ENCODE assay signal across 11 cellular contexts in the genomic region with DNA sequence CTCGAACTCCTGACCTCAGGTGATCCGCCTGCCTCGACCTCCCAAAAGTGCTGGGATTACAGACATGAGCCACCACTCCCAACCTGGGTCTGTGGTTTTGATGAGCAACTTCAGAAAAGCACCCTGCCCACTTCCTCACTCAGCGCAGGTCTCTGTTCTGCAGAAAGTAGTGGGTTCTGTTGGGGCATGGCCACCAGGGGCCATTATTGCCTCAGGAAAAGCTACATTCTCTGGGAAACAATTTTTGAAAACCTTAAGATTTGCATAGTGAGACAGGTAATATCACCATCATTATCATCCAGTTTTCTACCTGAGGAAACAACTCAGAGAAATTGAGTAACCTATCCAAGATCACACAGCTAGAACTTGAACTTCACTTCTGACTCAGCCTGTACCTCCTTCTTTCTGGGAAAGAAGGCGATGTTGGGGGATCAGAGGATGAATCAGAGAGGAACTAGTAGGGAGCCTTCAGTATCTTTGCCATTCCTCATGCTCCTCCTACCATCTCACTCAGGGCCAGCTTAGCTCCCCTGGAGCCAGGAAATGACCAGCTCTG. TPM values are rescaled to one million over a fixed set of nuclear protein-coding genes. Genes with fewer than 3 reads are reported as not detected.
A peak's percentile ranks its signal among the peaks of the same experiment; 100 is the strongest.
DNase-seq lines count a peak whose midpoint lies in the region; ATAC-seq, FAIRE-seq and TF ChIP-seq lines count a peak whose summit lies in the region.
"Had no signal": no experiment of that assay in that cellular context is flagged by ENCODE, and none has a peak within 500 bp of the region (broad histone marks: within the 10 kb centered on the region; RNA-seq: fewer than 3 reads in every experiment).

No MANE protein-coding gene starts in this region.

- FAIRE-seq in GM12878 (lab: Jason Lieb, UNC) (peak; percentile 44), frontal cortex (lab: Jason Lieb, UNC) (no peak)

- SMC1A ChIA-PET in GM12878 (lab: Charles Lee; ENCODE audit: uncharacterized antibody, unreplicated experiment): interaction anchor here (1.0 to 3.1 kb wide), 9 partner anchors 14 to 206 kb away, joined by 3 to 13 read pairs (median 4); no protein-coding TSS in a partner anchor

- intact Hi-C loops in activated naive CD4-positive, alpha-beta T cell treated with anti-CD3 and anti-CD28 coated beads for 36 hours (cut with micrococcal nuclease): no loop called here
- intact Hi-C loops in GM12878 (cut with micrococcal nuclease; ENCODE audit: unreplicated experiment): no loop called here
- intact Hi-C loops in lower lobe of right lung (cut with DNase I): no loop called here

- no peaks in the 10 kb centered on the region for H3K79me2 ChIP-seq in GM12878 (ENCODE audit: control insufficient read depth, insufficient read depth, low read length)

- H3K27me3 Mint-ChIP-seq in activated naive CD4-positive, alpha-beta T cell treated with anti-CD3 and anti-CD28 coated beads for 36 hours (ENCODE audit: low read depth): peaks cover 26% of the 10 kb centered on the region

- DNase-seq in activated naive CD4-positive, alpha-beta T cell treated with anti-CD3 and anti-CD28 coated beads for 36 hours: peak; percentile 64
- no peak for DNase-seq in activated naive CD4-positive, alpha-beta T cell (lab: John Stamatoyannopoulos, UW)
- DNase-seq in NB4 (ENCODE audit: low read depth): peak; percentile 46
- DNase-seq in GM12878 (ENCODE audit: low read depth, low spot score): no peak
- peak; percentile 57 for DNase-seq in stimulated activated CD8-positive, alpha-beta memory T cell treated with anti-CD3 and anti-CD28 coated beads, Interleukin-4, amount 100 ng/mL, for 48 hours
- DNase-seq in frontal cortex (ENCODE audit: low spot score in 2 of 2): no peak
- DNase-seq in lower lobe of right lung: no peak
- DNase-seq: NCI-H1930, psoas muscle had no signal

- H3K36me3 Mint-ChIP-seq in activated naive CD4-positive, alpha-beta T cell treated with anti-CD3 and anti-CD28 coated beads for 36 hours (ENCODE audit: low read depth): no peaks in the 10 kb centered on the region

- H3K4me3 Mint-ChIP-seq in activated naive CD4-positive, alpha-beta T cell treated with anti-CD3 and anti-CD28 coated beads for 36 hours: no peak overlapping the region

- WGBS in GM12878 (ENCODE audit: insufficient coverage, insufficient replicate concordance, low lambda C conversion rate, missing lambda C conversion rate): 0% methylated on average over 5 of the region's 5 CpGs

- H3K4me3 ChIP-seq in NB4 (ENCODE audit: low read depth, low read length): no peak overlapping the region
- H3K4me3 ChIP-seq in GM12878: no peak overlapping the region
- no peak overlapping the region for H3K4me3 ChIP-seq in lower lobe of right lung
- H3K4me3 ChIP-seq: psoas muscle had no signal

- H3K27me3 ChIP-seq in GM12878 (replicated peaks in 1 of 2; ENCODE audit: control insufficient read depth in 2 of 2, insufficient read depth in 2 of 2, low read length in 1 of 2) (peaks cover 0 to 3% of the 10 kb centered on the region in 2 experiments; a peak in 3 of 4 replicates), lower lobe of right lung (ENCODE audit: low read depth) (peaks cover 51% of the 10 kb centered on the region)

- no peak overlapping the region for H2AFZ ChIP-seq in GM12878 (ENCODE audit: control insufficient read depth, low read depth, low read length)

- no peak overlapping the region for H3K9ac ChIP-seq in GM12878 (ENCODE audit: control insufficient read depth, insufficient read depth, low read length)

- H3K4me1 Mint-ChIP-seq in activated naive CD4-positive, alpha-beta T cell treated with anti-CD3 and anti-CD28 coated beads for 36 hours (ENCODE audit: low read depth): peaks cover 16% of the 10 kb centered on the region

- H3K9me3 ChIP-seq in GM12878 (replicated peaks; ENCODE audit: control insufficient read depth, insufficient read depth, low read length): no peaks in the 10 kb centered on the region
- H3K9me3 ChIP-seq in lower lobe of right lung: no peaks in the 10 kb centered on the region
- H3K9me3 ChIP-seq: psoas muscle had no signal

- POLR2A ChIA-PET in GM12878 (lab: Charles Lee): interaction anchor here (0.5 kb wide), 1 partner anchor 187 kb away, joined by 5 read pairs; no protein-coding TSS in a partner anchor

- TF ChIP-seq RAD21 in GM12878 (IDR thresholded peaks at IDR 0.05; ENCODE audit: insufficient read depth, low read depth, low read length): peak; percentile 23; the same call in 1 of the 2 replicates

- CTCF ChIA-PET in activated naive CD4-positive, alpha-beta T cell treated with anti-CD3 and anti-CD28 coated beads for 36 hours (lab: Charles Lee): interaction anchor here (0.7 to 12.2 kb wide), 12 partner anchors 10 to 208 kb away, joined by 3 to 123 read pairs (median 4); partner anchors contain the start of gene CRABP2
- CTCF ChIA-PET in GM12878 (lab: Yijun Ruan, JAX): interaction anchor here (0.8 to 12.9 kb wide), 13 partner anchors 19 to 206 kb away, joined by 3 to 433 read pairs (median 5); partner anchors contain the start of genes CRABP2, ISG20L2, METTL25B and NTRK1

- H4K20me1 ChIP-seq in GM12878 (ENCODE audit: control insufficient read depth, insufficient read depth): no peaks in the 10 kb centered on the region

- TF ChIP-seq POLR2A in NB4 (IDR thresholded peaks at IDR 0.05; ENCODE audit: extremely low read depth, insufficient read length) (no peak), GM12878 (IDR thresholded peaks at IDR 0.05; ENCODE audit: low read depth, low read length) (no peak)

- no TSS peak for BruUV-seq in GM12878 (replicated peaks; lab: Mats Ljungman, UMichigan)

- H3K27ac Mint-ChIP-seq in activated naive CD4-positive, alpha-beta T cell treated with anti-CD3 and anti-CD28 coated beads for 36 hours: no peak overlapping the region

- RAD21 ChIA-PET in GM12878 (lab: Charles Lee; ENCODE audit: unreplicated experiment): interaction anchor here (0.6 to 10.2 kb wide), 4 partner anchors 23 to 44 kb away, joined by 3 to 173 read pairs (median 4); partner anchors contain the start of genes ISG20L2 and METTL25B

- TF ChIP-seq EP300 in GM12878 (IDR thresholded peaks at IDR 0.05; ENCODE audit: borderline replicate concordance in 1 of 2, control insufficient read depth in 1 of 2, low read depth in 2 of 2, low read length in 2 of 2): no peak

- H3K4me1 ChIP-seq in GM12878 (ENCODE audit: control insufficient read depth, insufficient read depth, low read length): peaks cover 8% of the 10 kb centered on the region
- peaks cover 3% of the 10 kb centered on the region for H3K4me1 ChIP-seq in lower lobe of right lung

- in situ Hi-C loops in GM12878 (cut with MboI): no loop called here

- no peak overlapping the region for H3K27ac ChIP-seq in GM12878 (ENCODE audit: control insufficient read depth, insufficient read depth)
- H3K27ac ChIP-seq in lower lobe of right lung: no peak overlapping the region
- H3K27ac ChIP-seq: psoas muscle had no signal

- no peaks in the 10 kb centered on the region for H3K9me3 Mint-ChIP-seq in activated naive CD4-positive, alpha-beta T cell treated with anti-CD3 and anti-CD28 coated beads for 36 hours

- no peaks in the 10 kb centered on the region for H3K36me3 ChIP-seq in GM12878 (ENCODE audit: control insufficient read depth in 2 of 2, insufficient read depth in 2 of 2, low read length in 1 of 2)
- H3K36me3 ChIP-seq in lower lobe of right lung: no peaks in the 10 kb centered on the region

- TF ChIP-seq CTCF in NB4 (IDR thresholded peaks at IDR 0.05; ENCODE audit: low read depth, low read length) (peak; percentile 22), GM12878 (IDR thresholded peaks at IDR 0.05 in 2 of 3, conservative IDR thresholded peaks at IDR 0.05 in 1 of 3; ENCODE audit: control insufficient read depth in 2 of 3, extremely low read depth in 1 of 3, insufficient read depth in 1 of 3, low read depth in 3 of 3, low read length in 3 of 3) (peak; percentile 21 to 29 (median 28); a peak in 3 of 6 replicates), lower lobe of right lung (IDR thresholded peaks at IDR 0.05) (no peak)

- ATAC-seq in GM12878 (peak; percentile 78), GM19351 (IDR thresholded peaks at IDR 0.05; ENCODE audit: unreplicated experiment) (no peak), lower lobe of right lung (no peak)
- ATAC-seq: psoas muscle had no signal

- H3K4me2 ChIP-seq in GM12878 (ENCODE audit: control insufficient read depth, insufficient read depth): no peak overlapping the region

RNA-seq across cellular contexts. Expression of gene NES, which starts 7.1 kb away (rescaled TPM):
- not detected for total RNA-seq in activated naive CD4-positive, alpha-beta T cell treated with anti-CD3 and anti-CD28 coated beads for 36 hours
- 0.17 and 0.24 TPM in 2 replicates for total RNA-seq in GM12878 (2013; cell fraction: nucleolus; rRNA removed)
- under 0.01 and 0.05 TPM in 2 replicates for total RNA-seq in GM12878 (2014; rRNA removed)
- total RNA-seq in GM12878 (2014; rRNA removed; fragmentation: Illumina TruSeq; extraction: Trizol): under 0.01 and 0.05 TPM in 2 replicates
- 0.15 and 0.21 TPM in 2 replicates for total RNA-seq in GM12878 (2021)
- polyA plus RNA-seq in GM12878 (2011; ENCODE audit: low read depth): not detected
- not detected in 2 replicates for polyA plus RNA-seq in GM12878 (2011; rRNA removed)
- polyA plus RNA-seq in GM12878 (2011; cell fraction: cytosol; rRNA removed): not detected in 2 replicates
- polyA plus RNA-seq in GM12878 (2011; cell fraction: nucleus; rRNA removed): not detected in 2 replicates
- polyA plus RNA-seq in GM12878 (2012): 0.03 and 0.04 TPM in 2 replicates
- 0.01 TPM in 1 of 2 replicates, not detected in the other for polyA plus RNA-seq in GM12878 (2014; fragmentation: Illumina TruSeq; extraction: Trizol)
- not detected for polyA plus RNA-seq in GM12878 (2014; fragmentation: Nextera tagmentation; extraction: Ambion mirVana)
- 0.01 and 0.04 TPM in 2 replicates for polyA plus RNA-seq in GM12878 (2014; rRNA removed)
- polyA plus RNA-seq in GM12878 (2016; fragmentation: Nextera tagmentation; extraction: Ambion mirVana): under 1 TPM in 1 of 2 experiments, not detected in 1; 0.03 TPM
- 0.05 TPM in 1 of 2 replicates, not detected in the other for polyA minus RNA-seq in GM12878 (2011; rRNA and poly(A)+ RNA removed)
- polyA minus RNA-seq in GM12878 (2011; cell fraction: cytosol; rRNA and poly(A)+ RNA removed): not detected in 2 replicates
- not detected in 2 replicates for polyA minus RNA-seq in GM12878 (2011; cell fraction: nucleus; rRNA and poly(A)+ RNA removed)
- total RNA-seq in frontal cortex: 43.2 TPM
- total RNA-seq in lower lobe of right lung: 39.8 TPM

RNA-seq across cellular contexts. Expression of gene CRABP2, which starts 21.1 kb away (rescaled TPM):
- total RNA-seq in activated naive CD4-positive, alpha-beta T cell treated with anti-CD3 and anti-CD28 coated beads for 36 hours: under 1 TPM; 0.45 to 0.72 TPM
- total RNA-seq in GM12878 (2013; cell fraction: nucleolus; rRNA removed): not detected in 2 replicates
- 0.56 TPM in 1 of 2 replicates, not detected in the other for total RNA-seq in GM12878 (2014; rRNA removed)
- 0.40 and 0.83 TPM in 2 replicates for total RNA-seq in GM12878 (2014; rRNA removed; fragmentation: Illumina TruSeq; extraction: Trizol)
- 1.2 and 1.3 TPM in 2 replicates for total RNA-seq in GM12878 (2021)
- 0.55 TPM for polyA plus RNA-seq in GM12878 (2011; ENCODE audit: low read depth)
- 0.22 TPM in 1 of 2 replicates, not detected in the other for polyA plus RNA-seq in GM12878 (2011; rRNA removed)
- polyA plus RNA-seq in GM12878 (2011; cell fraction: cytosol; rRNA removed): 0.10 and 0.37 TPM in 2 replicates
- 0.90 and 3.1 TPM in 2 replicates for polyA plus RNA-seq in GM12878 (2011; cell fraction: nucleus; rRNA removed)
- polyA plus RNA-seq in GM12878 (2012): 0.46 and 0.73 TPM in 2 replicates
- 1.1 and 3.6 TPM in 2 replicates for polyA plus RNA-seq in GM12878 (2014; fragmentation: Illumina TruSeq; extraction: Trizol)
- under 1 TPM; 0.21 to 0.31 TPM for polyA plus RNA-seq in GM12878 (2014; fragmentation: Nextera tagmentation; extraction: Ambion mirVana)
- polyA plus RNA-seq in GM12878 (2014; rRNA removed): 0.41 and 1.0 TPM in 2 replicates
- polyA plus RNA-seq in GM12878 (2016; fragmentation: Nextera tagmentation; extraction: Ambion mirVana): under 1 TPM; 0.25 to 0.42 TPM
- not detected in 2 replicates for polyA minus RNA-seq in GM12878 (2011; rRNA and poly(A)+ RNA removed)
- not detected in 2 replicates for polyA minus RNA-seq in GM12878 (2011; cell fraction: cytosol; rRNA and poly(A)+ RNA removed)
- polyA minus RNA-seq in GM12878 (2011; cell fraction: nucleus; rRNA and poly(A)+ RNA removed): not detected in 2 replicates
- total RNA-seq in frontal cortex: 7.7 TPM
- total RNA-seq in lower lobe of right lung: 2.1 TPM

RNA-seq across cellular contexts. Expression of gene BCAN, which starts 42.4 kb away (rescaled TPM):
- not detected for total RNA-seq in activated naive CD4-positive, alpha-beta T cell treated with anti-CD3 and anti-CD28 coated beads for 36 hours
- total RNA-seq in GM12878 (2013; cell fraction: nucleolus; rRNA removed): 0.40 and 0.44 TPM in 2 replicates
- total RNA-seq in GM12878 (2014; rRNA removed) (0.11 and 0.40 TPM in 2 replicates), GM12878 (2014; rRNA removed; fragmentation: Illumina TruSeq; extraction: Trizol) (0.09 TPM in 1 of 2 replicates, not detected in the other), GM12878 (2021) (0.18 and 0.24 TPM in 2 replicates), frontal cortex (52.2 TPM), lower lobe of right lung (not detected)
- 0.16 TPM for polyA plus RNA-seq in GM12878 (2011; ENCODE audit: low read depth)
- polyA plus RNA-seq in GM12878 (2011; rRNA removed) (0.04 and 0.10 TPM in 2 replicates), GM12878 (2014; fragmentation: Illumina TruSeq; extraction: Trizol) (0.12 and 0.17 TPM in 2 replicates), GM12878 (2014; fragmentation: Nextera tagmentation; extraction: Ambion mirVana) (under 1 TPM; 0.05 to 0.06 TPM), GM12878 (2014; rRNA removed) (0.23 and 0.25 TPM in 2 replicates), GM12878 (2016; fragmentation: Nextera tagmentation; extraction: Ambion mirVana) (1 to 10 TPM in 1 of 2 experiments, under 1 TPM in 1; 0.75 to 1.3 TPM)
- polyA plus RNA-seq in GM12878 (2011; cell fraction: cytosol; rRNA removed): 0.22 and 0.27 TPM in 2 replicates
- polyA plus RNA-seq in GM12878 (2011; cell fraction: nucleus; rRNA removed): 0.31 and 0.47 TPM in 2 replicates
- 0.26 and 0.31 TPM in 2 replicates for polyA plus RNA-seq in GM12878 (2012)
- 0.15 TPM in 1 of 2 replicates, not detected in the other for polyA minus RNA-seq in GM12878 (2011; rRNA and poly(A)+ RNA removed)
- not detected in 2 replicates for polyA minus RNA-seq in GM12878 (2011; cell fraction: cytosol; rRNA and poly(A)+ RNA removed)
- polyA minus RNA-seq in GM12878 (2011; cell fraction: nucleus; rRNA and poly(A)+ RNA removed): not detected in 2 replicates
- total RNA-seq: T-helper 1 cell treated with Interleukin-12 subunit alpha and Interleukin-12 subunit beta and Interleukin-4 antibody, amounts not matched to agents 30 ng/mL and 1 ng/mL, for 36 hours had no signal

RNA-seq across cellular contexts. Expression of gene METTL25B, which starts 44.0 kb away (rescaled TPM):
- 10 to 100 TPM; 35.3 to 35.5 TPM for total RNA-seq in activated naive CD4-positive, alpha-beta T cell treated with anti-CD3 and anti-CD28 coated beads for 36 hours
- 26.5 and 31.8 TPM in 2 replicates for total RNA-seq in GM12878 (2013; cell fraction: nucleolus; rRNA removed)
- total RNA-seq in GM12878 (2014; rRNA removed): 19.8 and 22.0 TPM in 2 replicates
- 12.7 and 13.6 TPM in 2 replicates for total RNA-seq in GM12878 (2014; rRNA removed; fragmentation: Illumina TruSeq; extraction: Trizol)
- total RNA-seq in GM12878 (2021): 22.2 and 25.2 TPM in 2 replicates
- 12.3 TPM for polyA plus RNA-seq in GM12878 (2011; ENCODE audit: low read depth)
- polyA plus RNA-seq in GM12878 (2011; rRNA removed): 10.3 and 15.2 TPM in 2 replicates
- polyA plus RNA-seq in GM12878 (2011; cell fraction: cytosol; rRNA removed): 18.7 and 22.6 TPM in 2 replicates
- 39.4 and 44.7 TPM in 2 replicates for polyA plus RNA-seq in GM12878 (2011; cell fraction: nucleus; rRNA removed)
- 19.4 and 23.9 TPM in 2 replicates for polyA plus RNA-seq in GM12878 (2012)
- 11.8 and 14.4 TPM in 2 replicates for polyA plus RNA-seq in GM12878 (2014; fragmentation: Illumina TruSeq; extraction: Trizol)
- polyA plus RNA-seq in GM12878 (2014; fragmentation: Nextera tagmentation; extraction: Ambion mirVana): 1 to 10 TPM; 5.9 to 8.6 TPM
- 23.5 and 25.7 TPM in 2 replicates for polyA plus RNA-seq in GM12878 (2014; rRNA removed)
- 10 to 100 TPM; 11.7 to 12.2 TPM for polyA plus RNA-seq in GM12878 (2016; fragmentation: Nextera tagmentation; extraction: Ambion mirVana)
- polyA minus RNA-seq in GM12878 (2011; rRNA and poly(A)+ RNA removed): 10.2 and 16.9 TPM in 2 replicates
- 4.0 and 6.3 TPM in 2 replicates for polyA minus RNA-seq in GM12878 (2011; cell fraction: cytosol; rRNA and poly(A)+ RNA removed)
- polyA minus RNA-seq in GM12878 (2011; cell fraction: nucleus; rRNA and poly(A)+ RNA removed): 11.7 and 16.2 TPM in 2 replicates
- 5.7 TPM for total RNA-seq in frontal cortex
- total RNA-seq in lower lobe of right lung: 41.0 TPM

RNA-seq across cellular contexts. Expression of gene ISG20L2, which starts 44.3 kb away (rescaled TPM):
- 10 to 100 TPM; 24.8 to 28.7 TPM for total RNA-seq in activated naive CD4-positive, alpha-beta T cell treated with anti-CD3 and anti-CD28 coated beads for 36 hours
- total RNA-seq in GM12878 (2013; cell fraction: nucleolus; rRNA removed): 36.3 and 40.0 TPM in 2 replicates
- total RNA-seq in GM12878 (2014; rRNA removed) (42.1 and 44.8 TPM in 2 replicates), GM12878 (2014; rRNA removed; fragmentation: Illumina TruSeq; extraction: Trizol) (49.2 and 55.7 TPM in 2 replicates), GM12878 (2021) (40.0 and 48.3 TPM in 2 replicates), frontal cortex (7.3 TPM), lower lobe of right lung (22.6 TPM)
- 17.6 TPM for polyA plus RNA-seq in GM12878 (2011; ENCODE audit: low read depth)
- polyA plus RNA-seq in GM12878 (2011; rRNA removed) (43.9 and 55.3 TPM in 2 replicates), GM12878 (2014; fragmentation: Illumina TruSeq; extraction: Trizol) (111 and 112 TPM in 2 replicates), GM12878 (2014; fragmentation: Nextera tagmentation; extraction: Ambion mirVana) (10 to 100 TPM; 16.4 to 26.1 TPM), GM12878 (2014; rRNA removed) (49.2 and 56.2 TPM in 2 replicates), GM12878 (2016; fragmentation: Nextera tagmentation; extraction: Ambion mirVana) (10 to 100 TPM; 45.5 to 47.7 TPM)
- 51.6 and 54.0 TPM in 2 replicates for polyA plus RNA-seq in GM12878 (2011; cell fraction: cytosol; rRNA removed)
- polyA plus RNA-seq in GM12878 (2011; cell fraction: nucleus; rRNA removed): 18.7 and 24.4 TPM in 2 replicates
- 26.9 and 27.9 TPM in 2 replicates for polyA plus RNA-seq in GM12878 (2012)
- polyA minus RNA-seq in GM12878 (2011; rRNA and poly(A)+ RNA removed): 48.7 and 57.9 TPM in 2 replicates
- 14.0 and 14.8 TPM in 2 replicates for polyA minus RNA-seq in GM12878 (2011; cell fraction: cytosol; rRNA and poly(A)+ RNA removed)
- polyA minus RNA-seq in GM12878 (2011; cell fraction: nucleus; rRNA and poly(A)+ RNA removed): 29.0 and 51.5 TPM in 2 replicates

Comparison
In these comparisons a context has a peak if more than half of its experiments do, and no peak if none do; other contexts are left out.
1. DNase-seq: peak in activated naive CD4-positive, alpha-beta T cell treated with anti-CD3 and anti-CD28 coated beads for 36 hours (single experiment), NB4 (single experiment) and stimulated activated CD8-positive, alpha-beta memory T cell treated with anti-CD3 and anti-CD28 coated beads, Interleukin-4, amount 100 ng/mL, for 48 hours (single experiment); none in activated naive CD4-positive, alpha-beta T cell (0 of 4), GM12878 (single experiment), frontal cortex (0 of 2) and lower lobe of right lung (single experiment).
2. RNA of gene NES, which starts 7.1 kb away (total RNA-seq): 43.2 TPM in frontal cortex (single experiment) and 39.8 TPM in lower lobe of right lung (single experiment); not detected in activated naive CD4-positive, alpha-beta T cell treated with anti-CD3 and anti-CD28 coated beads for 36 hours and under 0.01 to 0.24 TPM in GM12878; every median in the first group is over 10 times any median in the second.
3. RNA of gene BCAN, which starts 42.4 kb away (total RNA-seq): 52.2 TPM in frontal cortex (single experiment); 0.09 to 0.44 TPM in GM12878, not detected in lower lobe of right lung (single experiment) and not detected in activated naive CD4-positive, alpha-beta T cell treated with anti-CD3 and anti-CD28 coated beads for 36 hours; every median in the first group is over 10 times any median in the second.